12 cellular contexts compared by ENCODE assay signal in genomic region chr3:172065534-172065933, GRCh38. TPM values are rescaled to one million over a fixed set of nuclear protein-coding genes. Genes with fewer than 3 reads are reported as not detected.
DNase-seq lines count a peak whose midpoint lies in the region; ATAC-seq and TF ChIP-seq lines count a peak whose summit lies in the region.
"Had no signal": no experiment of that assay in that cellular context is flagged by ENCODE, and none has a peak within 500 bp of the region (broad histone marks: within the 10 kb centered on the region; RNA-seq: fewer than 3 reads in every experiment).

No MANE protein-coding gene starts in this region.

- no peaks in the 10 kb centered on the region for H3K27me3 Mint-ChIP-seq in activated CD8-positive, alpha-beta memory T cell treated with anti-CD3 and anti-CD28 coated beads, Interleukin-2, amount 10 ng/mL, durations not matched to agents 7 days and 5 days
- H3K27me3 Mint-ChIP-seq: central memory CD8-positive, alpha-beta T cell had no signal

- H3K4me3 ChIP-seq in AG04449 (ENCODE audit: low read depth, low read length) (no peak overlapping the region), LNCaP clone FGC (ENCODE audit: low read depth, low read length) (no peak overlapping the region), body of pancreas (no peak overlapping the region), liver (ENCODE audit: low read depth in 1 of 3, low read length in 3 of 3) (no peak overlapping the region)
- H3K4me3 ChIP-seq: BLaER1, upper lobe of left lung had no signal

- peak overlapping the region in 1 of 2 donors; percentile 15 for H3K9ac ChIP-seq in liver (ENCODE audit: low read depth in 1 of 2, low read length in 2 of 2)
- H3K9ac ChIP-seq: BLaER1 had no signal

- ATAC-seq in body of pancreas (peak; percentile 41), HG03571 (IDR thresholded peaks at IDR 0.05; ENCODE audit: unreplicated experiment) (no peak)
- no peak for ATAC-seq in activated CD8-positive, alpha-beta memory T cell treated with anti-CD3 and anti-CD28 coated beads, Interleukin-2, amount 10 ng/mL, durations not matched to agents 7 days and 5 days
- no peak for ATAC-seq in stimulated activated naive CD8-positive, alpha-beta T cell treated with anti-CD3 and anti-CD28 coated beads, Interleukin-15, Interleukin-2, amounts not matched to agents 100 U/mL and 50 U/mL, for 24 hours

- H3K4me1 ChIP-seq in body of pancreas (peaks cover 97% of the 10 kb centered on the region), liver (ENCODE audit: control insufficient read depth in 4 of 4, insufficient read depth in 4 of 4, low read length in 3 of 4) (peaks cover 10 to 88% (median 65%) of the 10 kb centered on the region in 4 donors)

- H3K36me3 Mint-ChIP-seq in activated CD8-positive, alpha-beta memory T cell treated with anti-CD3 and anti-CD28 coated beads, Interleukin-2, amount 10 ng/mL, durations not matched to agents 7 days and 5 days = peaks cover 12% of the 10 kb centered on the region

- DNase-seq in AG04449 (ENCODE audit: low read depth, low spot score) (peak; percentile 40), LNCaP clone FGC (ENCODE audit: low read depth) (peak; percentile 50), body of pancreas (peak in 3 of 4 donors; percentile 45 to 55 (median 53)), NCI-H187 (lab: John Stamatoyannopoulos, UW) (no peak)
- DNase-seq in activated CD8-positive, alpha-beta memory T cell treated with anti-CD3 and anti-CD28 coated beads, Interleukin-2, amount 10 ng/mL, durations not matched to agents 7 days and 5 days = no peak
- no peak for DNase-seq in stimulated activated naive CD8-positive, alpha-beta T cell treated with anti-CD3 and anti-CD28 coated beads, Interleukin-15, Interleukin-2, amounts not matched to agents 100 U/mL and 50 U/mL, for 24 hours
- DNase-seq: activated CD4-positive, alpha-beta T cell treated with anti-CD3 and anti-CD28 coated beads, Interleukin-2, amount 50 U/mL, for 48 hours; upper lobe of left lung had no signal

- H3K4me1 Mint-ChIP-seq in activated CD8-positive, alpha-beta memory T cell treated with anti-CD3 and anti-CD28 coated beads, Interleukin-2, amount 10 ng/mL, durations not matched to agents 7 days and 5 days = peaks cover 24% of the 10 kb centered on the region

- H3K9me3 ChIP-seq in body of pancreas (no peaks in the 10 kb centered on the region), liver (ENCODE audit: control insufficient read depth in 4 of 4, low read length in 3 of 4) (no peaks in the 10 kb centered on the region)
- H3K9me3 ChIP-seq: upper lobe of left lung had no signal

- POLR2A ChIA-PET in AG04449 (lab: Yijun Ruan, JAX) = no interaction called here

- H3K36me3 ChIP-seq in body of pancreas (replicated peaks in 1 of 2; ENCODE audit: insufficient read depth in 1 of 2, low read depth in 2 of 2) (no peaks in the 10 kb centered on the region), liver (ENCODE audit: control insufficient read depth in 4 of 4, insufficient read depth in 3 of 4, low read depth in 1 of 4, low read length in 3 of 4) (peaks cover 0 to 3% (median 0%) of the 10 kb centered on the region in 4 donors)
- H3K36me3 ChIP-seq: upper lobe of left lung had no signal

- H3K9me3 Mint-ChIP-seq in activated CD8-positive, alpha-beta memory T cell treated with anti-CD3 and anti-CD28 coated beads, Interleukin-2, amount 10 ng/mL, durations not matched to agents 7 days and 5 days (ENCODE audit: low read depth) = no peaks in the 10 kb centered on the region
- H3K9me3 Mint-ChIP-seq: central memory CD8-positive, alpha-beta T cell had no signal

- H3K27ac ChIP-seq in body of pancreas = peak overlapping the region; percentile 71 to 86 (median 78)
- H3K27ac ChIP-seq in liver (ENCODE audit: low read depth in 1 of 2, low read length in 2 of 2) = peak overlapping the region; percentile 72 to 84
- H3K27ac ChIP-seq: BLaER1 had no signal

- intact Hi-C loops in body of pancreas (cut with DNase I) = no loop called here

- H3K27me3 ChIP-seq in body of pancreas (no peaks in the 10 kb centered on the region), liver (ENCODE audit: control insufficient read depth in 4 of 4, insufficient read depth in 4 of 4, low read length in 3 of 4) (no peaks in the 10 kb centered on the region)
- H3K27me3 ChIP-seq: BLaER1, upper lobe of left lung had no signal

- CTCF ChIA-PET in AG04449 (lab: Yijun Ruan, JAX) = interaction anchor here (1.3 kb wide), 1 partner anchor 172 kb away, joined by 3 read pairs; no protein-coding TSS in a partner anchor
- CTCF ChIA-PET in activated CD8-positive, alpha-beta memory T cell treated with anti-CD3 and anti-CD28 coated beads, Interleukin-2, amount 10 ng/mL, durations not matched to agents 7 days and 5 days (lab: Charles Lee) = no interaction called here

- no peak overlapping the region for H3K4me3 Mint-ChIP-seq in activated CD8-positive, alpha-beta memory T cell treated with anti-CD3 and anti-CD28 coated beads, Interleukin-2, amount 10 ng/mL, durations not matched to agents 7 days and 5 days
- H3K4me3 Mint-ChIP-seq: central memory CD8-positive, alpha-beta T cell had no signal

- peak in 1 of 2 donors; percentile 5 for TF ChIP-seq RAD21 in liver (IDR thresholded peaks at IDR 0.05)

- WGBS in body of pancreas, 2 donors = 3 to 4% methylated on average over 1 of the region's 1 CpG
- WGBS in liver = 5% methylated on average over 1 of the region's 1 CpG

- TF ChIP-seq CTCF in AG04449 (IDR thresholded peaks at IDR 0.05; ENCODE audit: insufficient read depth, low read length, missing control alignments) = no peak
- no peak for TF ChIP-seq CTCF in LNCaP clone FGC (IDR thresholded peaks at IDR 0.05; ENCODE audit: control insufficient read depth, extremely low read depth, insufficient read depth)
- TF ChIP-seq CTCF in body of pancreas (IDR thresholded peaks at IDR 0.05) = no peak
- TF ChIP-seq CTCF in liver (IDR thresholded peaks at IDR 0.05; ENCODE audit: low read depth, low read length, missing input control) = no peak

- no peak overlapping the region for H3K27ac Mint-ChIP-seq in activated CD8-positive, alpha-beta memory T cell treated with anti-CD3 and anti-CD28 coated beads, Interleukin-2, amount 10 ng/mL, durations not matched to agents 7 days and 5 days

- no peak for TF ChIP-seq POLR2A in body of pancreas (IDR thresholded peaks at IDR 0.05)

TF ChIP-seq in liver, 16 proteins besides CTCF, POLR2A, EP300 and RAD21:
- TF ChIP-seq YY1 (IDR thresholded peaks at IDR 0.05) (no peak), NR2F2 (IDR thresholded peaks at IDR 0.05) (no peak), HNF4G (IDR thresholded peaks at IDR 0.05) (no peak), SP1 (IDR thresholded peaks at IDR 0.05) (no peak)

RNA-seq across cellular contexts. Expression of gene FNDC3B, which starts 26.2 kb away (rescaled TPM):
- total RNA-seq in body of pancreas (10 to 100 TPM; 64.3 to 86.0 TPM), liver (10 to 100 TPM; 36.4 to 74.2 TPM)
- polyA plus RNA-seq in liver = 10 to 100 TPM; 23.3 to 29.4 TPM
- 10 to 100 TPM; 25.4 to 31.1 TPM for total RNA-seq in activated CD8-positive, alpha-beta memory T cell treated with anti-CD3 and anti-CD28 coated beads, Interleukin-2, amount 10 ng/mL, durations not matched to agents 7 days and 5 days

Comparison
In these comparisons a context has a peak if more than half of its experiments do, and no peak if none do; other contexts are left out.
1. DNase-seq: peak in AG04449 (single experiment), LNCaP clone FGC (single experiment) and body of pancreas (3 of 4); none in NCI-H187 (0 of 2), activated CD8-positive, alpha-beta memory T cell treated with anti-CD3 and anti-CD28 coated beads, Interleukin-2, amount 10 ng/mL, durations not matched to agents 7 days and 5 days (single experiment) and stimulated activated naive CD8-positive, alpha-beta T cell treated with anti-CD3 and anti-CD28 coated beads, Interleukin-15, Interleukin-2, amounts not matched to agents 100 U/mL and 50 U/mL, for 24 hours (single experiment).